ENCODE assay signal across 24 cellular contexts in the genomic region with DNA sequence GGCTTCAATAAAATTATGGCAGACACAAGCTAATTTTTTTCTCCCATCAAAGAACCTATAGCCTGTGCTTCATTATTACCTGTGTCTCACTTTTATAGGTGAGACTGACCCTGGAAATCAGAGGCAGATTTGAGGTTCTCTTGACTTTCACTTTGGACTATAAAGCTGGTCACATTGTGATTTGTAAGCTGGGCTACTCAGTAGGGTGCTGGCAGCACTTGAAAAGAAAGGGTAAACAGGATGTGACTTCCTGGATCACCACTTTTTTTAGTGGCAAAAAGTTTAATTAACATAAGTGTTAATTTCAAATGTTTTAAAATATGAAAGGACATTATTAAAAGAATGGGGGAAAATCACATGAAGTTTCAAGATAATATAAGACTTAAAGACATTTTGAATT.
"Had no signal": no experiment of that assay in that cellular context is flagged by ENCODE, and none has a peak within 500 bp of the region (broad histone marks: within the 10 kb centered on the region; RNA-seq: fewer than 3 reads in every experiment).

No MANE protein-coding gene starts in this region.

- H3K9me3 ChIP-seq: ascending aorta, lower lobe of right lung, sigmoid colon, thoracic aorta had no signal

- H3K36me3 Mint-ChIP-seq: activated naive CD4-positive, alpha-beta T cell treated with anti-CD3 and anti-CD28 coated beads, Interleukin-2, amount 50 U/mL, for 72 hours; immature natural killer cell; naive thymus-derived CD8-positive, alpha-beta T cell; neural progenitor cell; type B pancreatic cell had no signal

- DNase-seq: activated T-cell treated with anti-CD3 and anti-CD28 coated beads, Interleukin-2, amount 50 U/mL, for 1 hour; central memory CD4-positive, alpha-beta T cell; dorsolateral prefrontal cortex; effector memory CD8-positive, alpha-beta T cell; hippocampal formation; immature natural killer cell; lower lobe of right lung; naive thymus-derived CD8-positive, alpha-beta T cell; retina; sigmoid colon; stimulated activated CD4-positive, alpha-beta T cell treated with anti-CD3 and anti-CD28 coated beads, Interleukin-4, amount 100 ng/mL, for 1 hour; stimulated activated naive CD4-positive, alpha-beta T cell treated with Interleukin-2 at 50 U/mL for 16 hours; T-helper 1 cell; WERI-Rb-1 had no signal

- H3K36me3 ChIP-seq: ascending aorta, lower lobe of right lung, neural progenitor cell, sigmoid colon, thoracic aorta, WERI-Rb-1 had no signal

- H3K9me3 Mint-ChIP-seq: activated naive CD4-positive, alpha-beta T cell treated with anti-CD3 and anti-CD28 coated beads, Interleukin-2, amount 50 U/mL, for 72 hours; activated T-helper 17 cell treated with anti-CD3 and anti-CD28 coated beads, Interleukin-2, amount 50 U/mL, for 72 hours; effector memory CD8-positive, alpha-beta T cell; immature natural killer cell; naive thymus-derived CD8-positive, alpha-beta T cell had no signal

- H3K27ac ChIP-seq: ascending aorta, lower lobe of right lung, neural progenitor cell, sigmoid colon, thoracic aorta, WERI-Rb-1 had no signal

- H3K4me3 Mint-ChIP-seq: activated T-helper 17 cell treated with anti-CD3 and anti-CD28 coated beads, Interleukin-2, amount 50 U/mL, for 72 hours; effector memory CD8-positive, alpha-beta T cell; immature natural killer cell; naive thymus-derived CD8-positive, alpha-beta T cell; neural progenitor cell; type B pancreatic cell had no signal

- H3K27me3 ChIP-seq: ascending aorta, dorsolateral prefrontal cortex, neural progenitor cell, sigmoid colon had no signal

- H3K27me3 Mint-ChIP-seq: activated T-helper 17 cell treated with anti-CD3 and anti-CD28 coated beads, Interleukin-2, amount 50 U/mL, for 72 hours; naive thymus-derived CD8-positive, alpha-beta T cell had no signal

- H3K9ac ChIP-seq: neural progenitor cell had no signal

- H3K4me1 ChIP-seq: ascending aorta, lower lobe of right lung, neural progenitor cell had no signal

- ATAC-seq: activated naive CD4-positive, alpha-beta T cell treated with anti-CD3 and anti-CD28 coated beads, Interleukin-2, amount 50 U/mL, for 72 hours; activated T-helper 17 cell treated with anti-CD3 and anti-CD28 coated beads, Interleukin-2, amount 50 U/mL, for 72 hours; effector memory CD8-positive, alpha-beta T cell; esophagus mucosa; left lobe of liver; lower lobe of right lung; naive thymus-derived CD8-positive, alpha-beta T cell had no signal

- H3K4me3 ChIP-seq: ascending aorta, dorsolateral prefrontal cortex, lower lobe of right lung, neural progenitor cell, sigmoid colon, smooth muscle cell, thoracic aorta had no signal

- H3K4me1 Mint-ChIP-seq: activated T-helper 17 cell treated with anti-CD3 and anti-CD28 coated beads, Interleukin-2, amount 50 U/mL, for 72 hours; immature natural killer cell; neural progenitor cell had no signal

- H3K27ac Mint-ChIP-seq: activated naive CD4-positive, alpha-beta T cell treated with anti-CD3 and anti-CD28 coated beads, Interleukin-2, amount 50 U/mL, for 72 hours; activated T-helper 17 cell treated with anti-CD3 and anti-CD28 coated beads, Interleukin-2, amount 50 U/mL, for 72 hours; effector memory CD8-positive, alpha-beta T cell; immature natural killer cell; neural progenitor cell; progenitor cell of endocrine pancreas; type B pancreatic cell had no signal
